24 cellular contexts compared by ENCODE assay signal in the genomic region with DNA sequence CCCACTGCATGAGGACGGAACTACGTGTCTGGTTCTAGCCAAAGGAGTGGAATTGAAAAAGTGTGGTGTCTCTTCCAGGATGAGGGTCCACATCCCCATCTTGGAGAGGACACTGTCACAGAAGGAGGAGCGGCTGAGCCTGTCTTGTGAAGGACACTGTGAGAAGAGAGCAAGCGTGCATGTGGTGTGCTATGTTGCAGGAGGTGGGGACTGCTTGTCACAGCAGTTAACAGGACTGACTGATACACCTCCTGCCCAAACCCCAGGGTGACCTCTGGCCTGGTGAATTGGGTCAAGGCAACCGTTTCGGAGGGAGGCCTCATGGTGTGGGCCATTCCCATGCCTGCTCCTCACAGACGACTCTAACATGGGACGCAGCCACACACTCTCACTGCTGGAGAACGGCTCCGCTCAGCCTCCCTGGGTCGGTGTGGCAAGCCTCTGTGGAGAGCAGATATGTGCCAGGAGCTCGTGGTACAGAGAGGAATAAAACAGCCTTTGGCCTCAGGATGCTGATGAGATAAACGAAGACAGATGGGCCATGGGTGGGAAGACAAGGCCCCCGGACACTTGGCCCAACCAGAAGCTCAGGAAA. TPM values are rescaled to one million over a fixed set of nuclear protein-coding genes. Genes with fewer than 3 reads are reported as not detected.
DNase-seq lines count a peak whose midpoint lies in the region; ATAC-seq, FAIRE-seq and TF ChIP-seq lines count a peak whose summit lies in the region.
"Had no signal": no experiment of that assay in that cellular context is flagged by ENCODE, and none has a peak within 500 bp of the region (broad histone marks: within the 10 kb centered on the region; RNA-seq: fewer than 3 reads in every experiment).

No MANE protein-coding gene starts in this region.

- no peaks in the 10 kb centered on the region for H3K79me1 ChIP-seq in H1 (ENCODE audit: low read depth, low read length)

- peaks cover 0 to 1% of the 10 kb centered on the region in 2 experiments for H4K20me1 ChIP-seq in H1 (replicated peaks in 1 of 2; ENCODE audit: control insufficient read depth in 1 of 2, insufficient read depth in 2 of 2, low read length in 2 of 2)
- no peaks in the 10 kb centered on the region for H4K20me1 ChIP-seq in osteoblast (ENCODE audit: insufficient read depth, low read length)

- H3K14ac ChIP-seq in H1 (ENCODE audit: insufficient read length): no peak overlapping the region

- H3K9ac ChIP-seq in H1 (replicated peaks in 1 of 4; ENCODE audit: extremely low read depth in 1 of 4, low read depth in 3 of 4, low read length in 3 of 4): no peak overlapping the region
- H3K9ac ChIP-seq: BLaER1 treated with 17β-estradiol and CSF1 and Interleukin-3, amounts not matched to agents 10 nM and 100 nM had no signal

- FAIRE-seq in H1 (lab: Jason Lieb, UNC): no peak
- FAIRE-seq: RCC 7860 had no signal

- H3K4me3 ChIP-seq in left ventricle myocardium inferior: no peak overlapping the region
- no peak overlapping the region for H3K4me3 ChIP-seq in right atrium auricular region
- H3K4me3 ChIP-seq in H1 (ENCODE audit: extremely low read depth in 1 of 4, insufficient read depth in 2 of 4, low read depth in 3 of 4, low read length in 4 of 4): no peak overlapping the region
- H3K4me3 ChIP-seq in osteoblast (ENCODE audit: insufficient read depth, low read length): no peak overlapping the region
- no peak overlapping the region for H3K4me3 ChIP-seq in esophagus squamous epithelium
- H3K4me3 ChIP-seq: BLaER1 treated with 17β-estradiol and CSF1 and Interleukin-3, amounts not matched to agents 10 nM and 100 nM had no signal

- no peak overlapping the region for H3K56ac ChIP-seq in H1 (replicated peaks; ENCODE audit: insufficient read length, low read depth, low read length)

- H3K4me1 ChIP-seq in left ventricle myocardium inferior (peaks cover 12% of the 10 kb centered on the region), right atrium auricular region (peaks cover 0 to 10% of the 10 kb centered on the region in 2 donors), H1 (replicated peaks in 1 of 4; ENCODE audit: control insufficient read depth in 3 of 4, insufficient read depth in 4 of 4, low read length in 3 of 4) (peaks cover 2 to 10% (median 4%) of the 10 kb centered on the region in 4 experiments; a peak in 5 of 7 replicates), osteoblast (ENCODE audit: insufficient read depth, low read length) (no peaks in the 10 kb centered on the region), esophagus squamous epithelium (peaks cover 0 to 22% (median 0%) of the 10 kb centered on the region in 3 donors), foreskin keratinocyte (no peaks in the 10 kb centered on the region)

- H2AFZ ChIP-seq in H1 (ENCODE audit: low read length) (no peak overlapping the region), osteoblast (ENCODE audit: low read length) (no peak overlapping the region)

- H3K23me2 ChIP-seq in H1 (ENCODE audit: low read depth, low read length): no peaks in the 10 kb centered on the region; the same call in 1 of the 2 replicates

- no peak overlapping the region for H3K27ac ChIP-seq in left ventricle myocardium inferior (replicated peaks)
- H3K27ac ChIP-seq in right atrium auricular region: no peak overlapping the region
- H3K27ac ChIP-seq in H1 (ENCODE audit: low read depth, low read length): no peak overlapping the region
- no peak overlapping the region for H3K27ac ChIP-seq in osteoblast (ENCODE audit: low read depth, low read length)
- no peak overlapping the region for H3K27ac ChIP-seq in esophagus squamous epithelium
- no peak overlapping the region for H3K27ac ChIP-seq in foreskin keratinocyte
- H3K27ac ChIP-seq: BLaER1 treated with 17β-estradiol and CSF1 and Interleukin-3, amounts not matched to agents 10 nM and 100 nM had no signal

- peaks cover 4% of the 10 kb centered on the region for H3K9me3 ChIP-seq in left ventricle myocardium inferior (replicated peaks)
- H3K9me3 ChIP-seq in right atrium auricular region: peaks cover 0 to 2% of the 10 kb centered on the region in 2 donors
- peaks cover 0 to 6% of the 10 kb centered on the region in 2 experiments; a peak in 3 of 4 replicates for H3K9me3 ChIP-seq in H1 (ENCODE audit: insufficient read depth in 2 of 2, low read depth in 1 of 2, low read length in 1 of 2)
- no peaks in the 10 kb centered on the region for H3K9me3 ChIP-seq in osteoblast (ENCODE audit: low read depth, low read length)
- no peaks in the 10 kb centered on the region for H3K9me3 ChIP-seq in esophagus squamous epithelium
- H3K9me3 ChIP-seq: Caco-2 had no signal

- intact Hi-C loops in left ventricle myocardium inferior (cut with micrococcal nuclease) (no loop called here), esophagus squamous epithelium (cut with DNase I) (no loop called here)

- TF ChIP-seq RAD21 in H1 (IDR thresholded peaks at IDR 0.05 in 1 of 2, conservative IDR thresholded peaks at IDR 0.05 in 1 of 2; ENCODE audit: low read depth in 2 of 2, low read length in 2 of 2): no peak

- H3K23ac ChIP-seq in H1 (ENCODE audit: insufficient read length): no peak overlapping the region

- H3K36me3 ChIP-seq in left ventricle myocardium inferior (no peaks in the 10 kb centered on the region), right atrium auricular region (no peaks in the 10 kb centered on the region), H1 (ENCODE audit: control insufficient read depth in 2 of 4, insufficient read depth in 4 of 4, low read length in 3 of 4) (no peaks in the 10 kb centered on the region), osteoblast (ENCODE audit: insufficient read depth, low read length) (no peaks in the 10 kb centered on the region), esophagus squamous epithelium (no peaks in the 10 kb centered on the region)
- H3K36me3 ChIP-seq: BLaER1 treated with 17β-estradiol and CSF1 and Interleukin-3, amounts not matched to agents 10 nM and 100 nM had no signal

- POLR2A ChIA-PET in H1 (lab: Charles Lee; ENCODE audit: partially characterized antibody): no interaction called here

- TF ChIP-seq CTCF in left ventricle myocardium inferior (IDR thresholded peaks at IDR 0.05; ENCODE audit: borderline replicate concordance): no peak
- TF ChIP-seq CTCF in right atrium auricular region (IDR thresholded peaks at IDR 0.05): no peak
- no peak for TF ChIP-seq CTCF in H1 (IDR thresholded peaks at IDR 0.05; ENCODE audit: control extremely low read depth in 1 of 3, insufficient read depth in 1 of 3, low read depth in 1 of 3, low read length in 3 of 3)
- no peak for TF ChIP-seq CTCF in osteoblast (IDR thresholded peaks at IDR 0.05; ENCODE audit: extremely low read depth, low read depth, low read length)
- TF ChIP-seq CTCF in esophagus squamous epithelium (IDR thresholded peaks at IDR 0.05): no peak
- TF ChIP-seq CTCF in foreskin keratinocyte (conservative IDR thresholded peaks at IDR 0.05): no peak

- 0 out of 2 replicates have a peak overlapping the region, but pooled peaks have one; percentile 59 for H2AK5ac ChIP-seq in H1 (ENCODE audit: low read depth, low read length)

- no peak overlapping the region for H4K5ac ChIP-seq in H1 (ENCODE audit: insufficient read length, low read depth, low read length)

- peak overlapping the region; percentile 60; the same call in 1 of the 2 replicates for H2BK12ac ChIP-seq in H1 (ENCODE audit: low read depth, low read length)

- H3K4me2 ChIP-seq in H1 (ENCODE audit: insufficient read depth in 1 of 2, low read depth in 2 of 2, low read length in 2 of 2) (no peak overlapping the region), osteoblast (ENCODE audit: insufficient read depth, low read length) (no peak overlapping the region)
- H3K4me2 ChIP-seq: BLaER1 treated with 17β-estradiol and CSF1 and Interleukin-3, amounts not matched to agents 10 nM and 100 nM had no signal

- peak overlapping the region; percentile 50; the same call in 1 of the 2 replicates for H2BK20ac ChIP-seq in H1 (ENCODE audit: low read length)

- no peak overlapping the region for H2BK15ac ChIP-seq in H1 (ENCODE audit: low read length)

- TF ChIP-seq POLR2A in H1 (IDR thresholded peaks at IDR 0.05; ENCODE audit: control extremely low read depth in 1 of 2, low read depth in 2 of 2, low read length in 2 of 2): no peak
- TF ChIP-seq POLR2A in esophagus squamous epithelium (IDR thresholded peaks at IDR 0.05): no peak

- ATAC-seq in foreskin keratinocyte: no peak
- ATAC-seq: HCT116 had no signal

- H4K91ac ChIP-seq in H1 (replicated peaks; ENCODE audit: insufficient read length, low read length): peak overlapping the region; percentile 69

- H4K8ac ChIP-seq in H1 (ENCODE audit: extremely low read depth, insufficient read depth, low read length): no peak overlapping the region

- H2BK5ac ChIP-seq in H1 (ENCODE audit: low read depth, low read length): no peak overlapping the region

- H3K4ac ChIP-seq in H1 (replicated peaks; ENCODE audit: insufficient read length, low read depth, low read length): no peak overlapping the region

- TF ChIP-seq EP300 in H1 (IDR thresholded peaks at IDR 0.05; ENCODE audit: borderline replicate concordance in 1 of 2, low read depth in 2 of 2, low read length in 2 of 2): no peak

- no peak overlapping the region for H2BK120ac ChIP-seq in H1 (replicated peaks; ENCODE audit: low read depth, low read length)

- peak; percentile 5 for DNase-seq in left ventricle myocardium inferior
- DNase-seq in right atrium auricular region (ENCODE audit: low spot score): no peak
- DNase-seq in H1 (ENCODE audit: low read depth in 1 of 2, low spot score in 2 of 2): no peak
- peak; percentile 36 for DNase-seq in osteoblast (ENCODE audit: insufficient read length, low spot score, missing footprints)
- no peak for DNase-seq in esophagus squamous epithelium (lab: John Stamatoyannopoulos, UW)
- no peak for DNase-seq in DMS53 treated with DMSO at 0.1 percent for 48 hours (lab: John Stamatoyannopoulos, UW; ENCODE audit: unreplicated experiment)
- no peak for DNase-seq in foreskin keratinocyte
- no peak for DNase-seq in stimulated activated CD4-positive, alpha-beta T cell treated with anti-CD3 and anti-CD28 coated beads, Interleukin-15, amount 100 ng/mL, for 24 hours
- DNase-seq: 8988T; CD4-positive, alpha-beta memory T cell; DMS153; GF-D8; Karpas-422; NCI-H1417; NCI-H187; NCI-H526 treated with DMSO at 0.1 percent for 48 hours; OCI-M1; Right ventricle myocardium superior; SW 1271 had no signal

- peaks cover 60% of the 10 kb centered on the region for H3K27me3 ChIP-seq in left ventricle myocardium inferior (ENCODE audit: low read depth)
- no peaks in the 10 kb centered on the region for H3K27me3 ChIP-seq in right atrium auricular region
- no peaks in the 10 kb centered on the region; a peak in 2 of 7 replicates for H3K27me3 ChIP-seq in H1 (replicated peaks in 1 of 4; ENCODE audit: control insufficient read depth in 3 of 4, extremely low read depth in 1 of 4, insufficient read depth in 3 of 4, low read length in 3 of 4)
- peaks cover 9% of the 10 kb centered on the region for H3K27me3 ChIP-seq in osteoblast (ENCODE audit: insufficient read depth, low read length)
- H3K27me3 ChIP-seq in esophagus squamous epithelium: peaks cover 0 to 48% (median 0%) of the 10 kb centered on the region in 4 donors
- H3K27me3 ChIP-seq in foreskin keratinocyte: peaks cover 7% of the 10 kb centered on the region

- H3K79me2 ChIP-seq in H1 (ENCODE audit: control insufficient read depth in 1 of 2, insufficient read depth in 2 of 2, low read length in 2 of 2): no peaks in the 10 kb centered on the region
- H3K79me2 ChIP-seq in osteoblast (ENCODE audit: insufficient read depth, low read length): no peaks in the 10 kb centered on the region

- WGBS in H1 (ENCODE audit: extremely low coverage in 1 of 2, insufficient coverage in 1 of 2, insufficient read length in 1 of 2, insufficient replicate concordance in 2 of 2, low coverage in 1 of 2, low lambda C conversion rate in 2 of 2, missing lambda C conversion rate in 1 of 2), 2 experiments: 83% methylated on average over 14 of the region's 14 CpGs; no CpG with 5 or more reads in 1 of the 2 experiments
- WGBS in esophagus squamous epithelium, 2 donors: 83 to 88% methylated on average over 8 to 12 of the region's 14 CpGs

- H3K18ac ChIP-seq in H1 (ENCODE audit: extremely low read depth, low read length): peak overlapping the region; percentile 32; the same call in 1 of the 2 replicates

- CTCF ChIA-PET in H1 (lab: Charles Lee; ENCODE audit: partially characterized antibody): interaction anchor here (0.7 to 4.8 kb wide), 6 partner anchors 8 to 274 kb away, joined by 3 to 29 read pairs (median 4); partner anchors contain the start of gene RBFOX3

RNA-seq across cellular contexts. Expression of gene RBFOX3, which starts 56.4 kb away (rescaled TPM):
- total RNA-seq in left ventricle myocardium inferior (not detected), right atrium auricular region (not detected), osteoblast (not detected in 2 replicates), esophagus squamous epithelium (1 to 10 TPM in 2 of 4 donors, under 1 TPM in 1, not detected in 1; 0.11 to 5.3 (median 1.3) TPM), foreskin keratinocyte (not detected in 2 replicates)
- 19.7 and 26.2 TPM in 2 replicates for total RNA-seq in H1 (2021; fragmentation: NEBNext Ultra II Directional; extraction: Animal tissue kit (Norgen Biotek cat#: 25700))
- polyA plus RNA-seq in H1 (2011; rRNA removed) (8.0 and 13.9 TPM in 2 replicates), foreskin keratinocyte (not detected in 2 replicates)
- polyA plus RNA-seq in H1 (2011; cell fraction: cytosol; rRNA removed): 10.0 TPM
- 20.8 TPM for polyA plus RNA-seq in H1 (2011; cell fraction: nucleus; rRNA removed)
- polyA plus RNA-seq in H1 (2012, experiment 1 of 2): 17.5 to 29.6 TPM (median 23.9 TPM) in 4 replicates
- 11.2 TPM for polyA plus RNA-seq in H1 (2012, experiment 2 of 2)
- 33.0 TPM for polyA plus RNA-seq in H1 (2013, experiment 1 of 2)
- polyA plus RNA-seq in H1 (2013, experiment 2 of 2): 28.2 TPM
- polyA minus RNA-seq in H1 (2011; rRNA and poly(A)+ RNA removed): 1.9 and 2.5 TPM in 2 replicates
- polyA minus RNA-seq in H1 (2011; cell fraction: cytosol; rRNA and poly(A)+ RNA removed): 6.4 TPM
- 14.4 TPM for polyA minus RNA-seq in H1 (2011; cell fraction: nucleus; rRNA and poly(A)+ RNA removed)
- total RNA-seq: CD4-positive, alpha-beta memory T cell; MCF 10A; Right ventricle myocardium superior had no signal

Comparison
In these comparisons a context has a peak if more than half of its experiments do, and no peak if none do; other contexts are left out.
1. DNase-seq: peak in left ventricle myocardium inferior (single experiment) and osteoblast (single experiment); none in right atrium auricular region (single experiment), H1 (0 of 2), esophagus squamous epithelium (single experiment), DMS53 treated with DMSO at 0.1 percent for 48 hours (single experiment), foreskin keratinocyte (0 of 2) and stimulated activated CD4-positive, alpha-beta T cell treated with anti-CD3 and anti-CD28 coated beads, Interleukin-15, amount 100 ng/mL, for 24 hours (single experiment).